10 cellular contexts compared by ENCODE assay signal in the genomic region with DNA sequence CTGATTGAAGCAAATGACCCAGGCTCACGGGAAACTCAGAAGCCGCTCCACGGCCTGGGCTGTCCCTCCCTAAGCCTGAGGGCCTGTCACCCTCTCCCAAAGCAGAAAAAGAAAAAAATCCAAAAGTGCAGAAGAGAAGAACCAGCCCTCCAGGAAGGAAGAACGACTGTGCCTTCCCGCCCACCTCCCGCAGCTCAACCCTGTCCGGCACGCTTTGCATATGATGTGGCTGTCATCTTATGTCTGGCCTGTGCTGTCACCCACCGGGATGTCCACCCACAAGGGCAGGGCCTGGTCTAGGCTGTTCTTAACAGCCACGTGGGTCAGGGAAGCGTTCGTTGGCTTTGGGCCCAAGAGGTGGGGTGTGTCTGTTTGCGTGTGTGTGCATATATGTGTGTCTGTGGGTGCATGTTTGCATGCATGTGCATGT. TPM values are rescaled to one million over a fixed set of nuclear protein-coding genes. Genes with fewer than 3 reads are reported as not detected.
DNase-seq lines count a peak whose midpoint lies in the region; ATAC-seq and TF ChIP-seq lines count a peak whose summit lies in the region.
"Had no signal": no experiment of that assay in that cellular context is flagged by ENCODE, and none has a peak within 500 bp of the region (broad histone marks: within the 10 kb centered on the region; RNA-seq: fewer than 3 reads in every experiment).

No MANE protein-coding gene starts in this region.

- H3K9me3 ChIP-seq in heart left ventricle: no peaks in the 10 kb centered on the region
- no peaks in the 10 kb centered on the region for H3K9me3 ChIP-seq in breast epithelium
- H3K9me3 ChIP-seq in mucosa of stomach (ENCODE audit: control insufficient read depth, low read length): no peaks in the 10 kb centered on the region
- no peaks in the 10 kb centered on the region for H3K9me3 ChIP-seq in upper lobe of right lung

- peak in 1 of 5 donors; percentile 18 for DNase-seq in heart left ventricle
- no peak for DNase-seq in Right ventricle myocardium superior
- DNase-seq in breast epithelium (ENCODE audit: low spot score in 2 of 2): no peak
- DNase-seq in upper lobe of right lung: peak; percentile 77
- DNase-seq in GM03348 (ENCODE audit: low spot score): no peak
- no peak for DNase-seq in AML-193 (lab: John Stamatoyannopoulos, UW)
- DNase-seq: activated CD4-positive, alpha-beta T cell treated with anti-CD3 and anti-CD28 coated beads for 48 hours; NCI-H446 had no signal

- no peak for TF ChIP-seq POLR2A in heart left ventricle (IDR thresholded peaks at IDR 0.05)
- TF ChIP-seq POLR2A in breast epithelium (IDR thresholded peaks at IDR 0.05): no peak

- 18 to 43% (median 24%) methylated on average over 13 of the region's 13 CpGs for WGBS in heart left ventricle, 4 donors

- H3K27me3 ChIP-seq in heart left ventricle (no peaks in the 10 kb centered on the region), breast epithelium (no peaks in the 10 kb centered on the region), mucosa of stomach (ENCODE audit: control insufficient read depth, insufficient read depth, low read length) (no peaks in the 10 kb centered on the region), upper lobe of right lung (no peaks in the 10 kb centered on the region)

- peak overlapping the region; percentile 24 for H3K9ac ChIP-seq in mucosa of stomach (ENCODE audit: low read length)

- intact Hi-C loops in heart left ventricle (cut with DNase I) (loop anchor here in 2 of 10 donors (5.0 kb wide), 1 partner anchor 36 kb away; no protein-coding TSS in a partner anchor), Right ventricle myocardium superior (cut with DNase I) (no loop called here), breast epithelium (cut with DNase I; ENCODE audit: low total_unique reads) (no loop called here), upper lobe of right lung (cut with DNase I) (no loop called here)

- H3K27ac ChIP-seq in heart left ventricle (peak overlapping the region in 11 of 12 donors; percentile 32 to 78 (median 59)), breast epithelium (peak overlapping the region; percentile 83 to 94), upper lobe of right lung (peak overlapping the region; percentile 60)

- H3K4me3 ChIP-seq in heart left ventricle (peak overlapping the region in 5 of 12 donors; percentile 2 to 26 (median 8)), breast epithelium (peak overlapping the region; percentile 4 to 56 (median 26)), mucosa of stomach (ENCODE audit: low read length) (no peak overlapping the region), upper lobe of right lung (peak overlapping the region; percentile 21)

- H3K4me1 ChIP-seq in heart left ventricle (peaks cover 0 to 64% (median 33%) of the 10 kb centered on the region in 12 donors), breast epithelium (peaks cover 17 to 21% of the 10 kb centered on the region in 2 donors), mucosa of stomach (ENCODE audit: control insufficient read depth, insufficient read depth, low read length) (peaks cover 59% of the 10 kb centered on the region), upper lobe of right lung (peaks cover 32% of the 10 kb centered on the region)

- peaks cover 0 to 79% (median 45%) of the 10 kb centered on the region in 9 donors for H3K36me3 ChIP-seq in heart left ventricle
- peaks cover 9% of the 10 kb centered on the region for H3K36me3 ChIP-seq in breast epithelium
- H3K36me3 ChIP-seq in mucosa of stomach (ENCODE audit: control insufficient read depth, insufficient read depth, low read length): peaks cover 19% of the 10 kb centered on the region
- H3K36me3 ChIP-seq in upper lobe of right lung: peaks cover 57% of the 10 kb centered on the region

- TF ChIP-seq CTCF in heart left ventricle (IDR thresholded peaks at IDR 0.05) (no peak), breast epithelium (IDR thresholded peaks at IDR 0.05) (no peak), upper lobe of right lung (IDR thresholded peaks at IDR 0.05) (no peak)

- ATAC-seq in heart left ventricle: no peak
- ATAC-seq in Right ventricle myocardium superior (ENCODE audit: poor library complexity): no peak
- peak; percentile 57 for ATAC-seq in upper lobe of right lung
- ATAC-seq in GM18867 (IDR thresholded peaks at IDR 0.05; ENCODE audit: unreplicated experiment): no peak

RNA-seq across cellular contexts. Expression of gene ZBTB7A, which starts 13.7 kb away (rescaled TPM):
- total RNA-seq in heart left ventricle: 10 to 100 TPM; 22.8 to 65.0 (median 29.3) TPM
- polyA plus RNA-seq in heart left ventricle: 10 to 100 TPM; 14.6 to 14.7 TPM
- total RNA-seq in Right ventricle myocardium superior: 31.4 TPM
- 10 to 100 TPM; 29.0 to 38.7 (median 29.8) TPM for total RNA-seq in breast epithelium
- total RNA-seq in upper lobe of right lung: 54.3 TPM

RNA-seq across cellular contexts. Expression of gene PIAS4, which starts 45.5 kb away (rescaled TPM):
- total RNA-seq in heart left ventricle (10 to 100 TPM; 12.5 to 19.1 (median 15.3) TPM), Right ventricle myocardium superior (16.7 TPM), breast epithelium (10 to 100 TPM in 2 of 3 donors, 1 to 10 TPM in 1; 9.4 to 17.0 (median 15.7) TPM), upper lobe of right lung (25.4 TPM)
- 10 to 100 TPM; 12.3 to 15.4 TPM for polyA plus RNA-seq in heart left ventricle
